ENCODE assay signal across 8 cellular contexts in genomic region chr10:13099666-13100348, GRCh38. TPM values are rescaled to one million over a fixed set of nuclear protein-coding genes. Genes with fewer than 3 reads are reported as not detected.
DNase-seq lines count a peak whose midpoint lies in the region; ATAC-seq and TF ChIP-seq lines count a peak whose summit lies in the region.

Gene OPTN, plus strand, starts transcription at chr10:13100163. Its CDS starts 8,960 bp downstream, at chr10:13109123.

- H3K9me3 Mint-ChIP-seq in dendritic cell treated with granulocyte-macrophage colony-stimulating factor and Interleukin-4, amounts not matched to agents 40 ng/mL and 50 ng/mL, for 4 days, result no peaks in the 10 kb centered on the region

- H3K79me2 ChIP-seq in ACC112 (ENCODE audit: control insufficient read depth, insufficient read depth, low read length, unreplicated experiment), result peaks cover 43% of the 10 kb centered on the region

- TF ChIP-seq POLR2A in GM18526 (IDR thresholded peaks at IDR 0.05; ENCODE audit: extremely low read depth, insufficient read length), result peak; percentile 70

- H3K4me1 Mint-ChIP-seq in dendritic cell treated with granulocyte-macrophage colony-stimulating factor and Interleukin-4, amounts not matched to agents 40 ng/mL and 50 ng/mL, for 4 days (ENCODE audit: low read depth), result peaks cover 25% of the 10 kb centered on the region

- intact Hi-C loops in dendritic cell treated with granulocyte-macrophage colony-stimulating factor and Interleukin-4, amounts not matched to agents 40 ng/mL and 50 ng/mL, for 4 days (cut with micrococcal nuclease), result no loop called here
- intact Hi-C loops in left lung (cut with DNase I), result no loop called here

- ATAC-seq in HG03066 (IDR thresholded peaks at IDR 0.05; ENCODE audit: low read depth, unreplicated experiment), result peak; percentile 49
- peak; percentile 92 for ATAC-seq in left lung

- DNase-seq in NCI-H2227 (lab: John Stamatoyannopoulos, UW; ENCODE audit: unreplicated experiment) (peak; percentile 86), left lung (peak; percentile 78 to 91)
- DNase-seq in activated CD4-positive, alpha-beta T cell treated with anti-CD3 and anti-CD28 coated beads, Interleukin-2, amount 50 U/mL, for 1 hour, result peak; percentile 79
- DNase-seq in stimulated activated CD4-positive, alpha-beta T cell treated with anti-CD3 and anti-CD28 coated beads, Interleukin-4, amount 100 ng/mL, for 1 hour, result peak; percentile 76

- H3K36me3 Mint-ChIP-seq in dendritic cell treated with granulocyte-macrophage colony-stimulating factor and Interleukin-4, amounts not matched to agents 40 ng/mL and 50 ng/mL, for 4 days (ENCODE audit: low read depth), result peaks cover 18% of the 10 kb centered on the region

- peak within 1 kb of the TSS; percentile 80 for H3K27ac Mint-ChIP-seq in dendritic cell treated with granulocyte-macrophage colony-stimulating factor and Interleukin-4, amounts not matched to agents 40 ng/mL and 50 ng/mL, for 4 days

- peak within 1 kb of the TSS; percentile 82 for H3K27ac ChIP-seq in ACC112 (ENCODE audit: low read depth, low read length)
- H3K27ac ChIP-seq in left lung, result peak within 1 kb of the TSS; percentile 86 to 92

- H3K36me3 ChIP-seq in ACC112 (ENCODE audit: insufficient read depth, low read length) (peaks cover 8% of the 10 kb centered on the region), left lung (no peaks in the 10 kb centered on the region)

- H3K27me3 ChIP-seq in ACC112 (ENCODE audit: insufficient read depth, low read length), result no peaks in the 10 kb centered on the region
- no peaks in the 10 kb centered on the region for H3K27me3 ChIP-seq in left lung

- TF ChIP-seq CTCF in left lung (IDR thresholded peaks at IDR 0.05), result peak in 1 of 2 donors; percentile 53

- H3K4me1 ChIP-seq in ACC112 (ENCODE audit: control insufficient read depth, insufficient read depth, low read length, unreplicated experiment), result peaks cover 16% of the 10 kb centered on the region
- peaks cover 8 to 32% of the 10 kb centered on the region in 2 donors for H3K4me1 ChIP-seq in left lung

- peak within 1 kb of the TSS; percentile 98 for H2AFZ ChIP-seq in ACC112 (ENCODE audit: low read length, unreplicated experiment)

- H3K4me3 Mint-ChIP-seq in dendritic cell treated with granulocyte-macrophage colony-stimulating factor and Interleukin-4, amounts not matched to agents 40 ng/mL and 50 ng/mL, for 4 days, result peak within 1 kb of the TSS; percentile 87

- peaks cover 56% of the 10 kb centered on the region for H3K27me3 Mint-ChIP-seq in dendritic cell treated with granulocyte-macrophage colony-stimulating factor and Interleukin-4, amounts not matched to agents 40 ng/mL and 50 ng/mL, for 4 days

- H3K4me3 ChIP-seq in ACC112 (ENCODE audit: low read depth, low read length) (peak within 1 kb of the TSS; percentile 87), left lung (peak within 1 kb of the TSS; percentile 79 to 96)

- H3K9me3 ChIP-seq in left lung, result no peaks in the 10 kb centered on the region

RNA-seq across cellular contexts. Expression of gene OPTN, which starts in this region (rescaled TPM):
- 10 to 100 TPM; 45.8 to 51.3 TPM for total RNA-seq in left lung

Comparison
In these comparisons a context has a peak if more than half of its experiments do, and no peak if none do; other contexts are left out.
1. Peak in every context shown above with its lines: DNase-seq, ATAC-seq, H3K4me3 ChIP-seq and H3K27ac ChIP-seq.